In genomic region chr9:5869315-5870019, GRCh38 we compare ENCODE assay signal across 11 cellular contexts.
DNase-seq lines count a peak whose midpoint lies in the region; ATAC-seq, FAIRE-seq and TF ChIP-seq lines count a peak whose summit lies in the region.
"Had no signal": no experiment of that assay in that cellular context is flagged by ENCODE, and none has a peak within 500 bp of the region (broad histone marks: within the 10 kb centered on the region; RNA-seq: fewer than 3 reads in every experiment).

No MANE protein-coding gene starts in this region.

- ATAC-seq in HG03460 (IDR thresholded peaks at IDR 0.05; ENCODE audit: unreplicated experiment) = no peak

- no peaks in the 10 kb centered on the region for H3K9me2 ChIP-seq in SU-DHL-6 (replicated peaks; ENCODE audit: insufficient read depth, low read length)

- TF ChIP-seq CTCF in SU-DHL-6 (IDR thresholded peaks at IDR 0.05; ENCODE audit: insufficient read depth, low read length, poor library complexity, severe bottlenecking) (peak; percentile 70), epithelial cell of esophagus (IDR thresholded peaks at IDR 0.05; ENCODE audit: insufficient read depth, low read depth, low read length, missing control alignments) (peak; percentile 67)

- no peak overlapping the region for H3K4me3 ChIP-seq in SU-DHL-6 (ENCODE audit: insufficient read depth, low read length, poor library complexity, severe bottlenecking)
- no peak overlapping the region for H3K4me3 ChIP-seq in epithelial cell of esophagus (ENCODE audit: low read length)
- H3K4me3 ChIP-seq: SJCRH30, thoracic aorta had no signal

- H3F3A ChIP-seq in SU-DHL-6 (ENCODE audit: insufficient read depth) = no peaks in the 10 kb centered on the region

- no peaks in the 10 kb centered on the region for H4K20me1 ChIP-seq in SU-DHL-6 (ENCODE audit: low read depth, low read length)

- H3K79me2 ChIP-seq in SU-DHL-6 (ENCODE audit: insufficient read depth, low read length) = no peaks in the 10 kb centered on the region

- no peaks in the 10 kb centered on the region for H3K27me3 ChIP-seq in SU-DHL-6 (ENCODE audit: low read length)
- H3K27me3 ChIP-seq: SJCRH30 had no signal

- no peak overlapping the region for H2AFZ ChIP-seq in SU-DHL-6 (ENCODE audit: low read depth, low read length, severe bottlenecking)

- no peak overlapping the region for H3K27ac ChIP-seq in SU-DHL-6 (ENCODE audit: low read depth, low read length)
- H3K27ac ChIP-seq: SJCRH30, thoracic aorta had no signal

- H3K9me3 ChIP-seq in SU-DHL-6 (ENCODE audit: insufficient read depth, low read length) = no peaks in the 10 kb centered on the region
- H3K9me3 ChIP-seq: Caco-2, SJCRH30, thoracic aorta had no signal

- H3K36me3 ChIP-seq in SU-DHL-6 (ENCODE audit: low read length) = no peaks in the 10 kb centered on the region
- H3K36me3 ChIP-seq: SJCRH30, thoracic aorta had no signal

- H3K4me2 ChIP-seq in SU-DHL-6 (ENCODE audit: low read depth, low read length, poor library complexity, severe bottlenecking) = no peak overlapping the region

- no peak for FAIRE-seq in urothelium cell line (lab: Jason Lieb, UNC)

- peak; percentile 8 for DNase-seq in stimulated activated CD4-positive, alpha-beta T cell treated with anti-CD3 and anti-CD28 coated beads, Interleukin-12 subunit alpha, Interleukin-12 subunit beta, amount 100 ng/mL, for 4 hours
- no peak for DNase-seq in stimulated activated CD4-positive, alpha-beta T cell treated with anti-CD3 and anti-CD28 coated beads, Interleukin-4, amount 100 ng/mL, for 4 hours
- peak; percentile 62 for DNase-seq in epithelial cell of esophagus (ENCODE audit: low read depth)
- peak; percentile 9 for DNase-seq in urothelium cell line (ENCODE audit: low spot score)
- DNase-seq in glomerular visceral epithelial cell (ENCODE audit: extremely low spot score) = no peak
- DNase-seq in OCI-M2 (lab: John Stamatoyannopoulos, UW; ENCODE audit: unreplicated experiment) = no peak

- H3K9ac ChIP-seq in SU-DHL-6 (ENCODE audit: low read length) = no peak overlapping the region

Comparison
In these comparisons a context has a peak if more than half of its experiments do, and no peak if none do; other contexts are left out.
1. DNase-seq: peak in stimulated activated CD4-positive, alpha-beta T cell treated with anti-CD3 and anti-CD28 coated beads, Interleukin-12 subunit alpha, Interleukin-12 subunit beta, amount 100 ng/mL, for 4 hours (single experiment), epithelial cell of esophagus (single experiment) and urothelium cell line (single experiment); none in stimulated activated CD4-positive, alpha-beta T cell treated with anti-CD3 and anti-CD28 coated beads, Interleukin-4, amount 100 ng/mL, for 4 hours (0 of 2), glomerular visceral epithelial cell (single experiment) and OCI-M2 (single experiment).